ENCODE assay signal across 41 cellular contexts in genomic region chr5:9567039-9567438, GRCh38. TPM values are rescaled to one million over a fixed set of nuclear protein-coding genes. Genes with fewer than 3 reads are reported as not detected.
"Had no signal": no experiment of that assay in that cellular context is flagged by ENCODE, and none has a peak within 500 bp of the region (broad histone marks: within the 10 kb centered on the region; RNA-seq: fewer than 3 reads in every experiment).

No MANE protein-coding gene starts in this region.

- H3K4me1 ChIP-seq: adrenal gland, ascending aorta, body of pancreas, breast epithelium had no signal

- ATAC-seq: activated naive CD4-positive, alpha-beta T cell treated with anti-CD3 and anti-CD28 coated beads, Interleukin-2, amount 50 U/mL, for 72 hours; activated naive CD8-positive, alpha-beta T cell treated with anti-CD3 and anti-CD28 coated beads, Interleukin-2, amount 50 U/mL, for 24 hours; activated T-cell treated with anti-CD3 and anti-CD28 coated beads, Interleukin-2, amount 50 U/mL, for 4 hours; activated T-cell treated with anti-CD3 and anti-CD28 coated beads, Interleukin-2, amount 50 U/mL, for 72 hours; activated T-helper 17 cell treated with anti-CD3 and anti-CD28 coated beads, Interleukin-2, amount 50 U/mL, for 72 hours; body of pancreas had no signal

- H3K4me3 Mint-ChIP-seq: activated naive CD4-positive, alpha-beta T cell treated with anti-CD3 and anti-CD28 coated beads for 36 hours; activated naive CD4-positive, alpha-beta T cell treated with anti-CD3 and anti-CD28 coated beads, Interleukin-2, amount 10 ng/mL, durations not matched to agents 7 days and 5 days; activated naive CD4-positive, alpha-beta T cell treated with anti-CD3 and anti-CD28 coated beads, Interleukin-2, amount 50 U/mL, for 24 hours; activated naive CD8-positive, alpha-beta T cell; activated naive CD8-positive, alpha-beta T cell treated with anti-CD3 and anti-CD28 coated beads for 36 hours; activated naive CD8-positive, alpha-beta T cell treated with anti-CD3 and anti-CD28 coated beads, Interleukin-2, amount 10 ng/mL, durations not matched to agents 7 days and 5 days; activated naive CD8-positive, alpha-beta T cell treated with anti-CD3 and anti-CD28 coated beads, Interleukin-2, amount 50 U/mL, for 24 hours; activated T-cell treated with anti-CD3 and anti-CD28 coated beads, Interleukin-2, amount 50 U/mL, for 24 hours; activated T-cell treated with anti-CD3 and anti-CD28 coated beads, Interleukin-2, amount 50 U/mL, for 4 hours; activated T-cell treated with anti-CD3 and anti-CD28 coated beads, Interleukin-2, amount 50 U/mL, for 72 hours; activated T-helper 1 cell treated with anti-CD3 and anti-CD28 coated beads, Interleukin-12 subunit alpha, Interleukin-12 subunit beta, Interleukin-2, Interleukin-4 antibody, amounts not matched to agents 30 ng/mL and 10 ng/mL and 1 ng/mL, durations not matched to agents 14 hours and 24 hours and 36 hours; activated T-helper 17 cell treated with anti-CD3 and anti-CD28 coated beads, Interleukin-2, amount 50 U/mL, for 72 hours; brain; central memory CD8-positive, alpha-beta T cell had no signal

- H3K4me3 ChIP-seq: adrenal gland, ascending aorta, body of pancreas, breast epithelium, cardiac muscle cell had no signal

- H3K4me1 Mint-ChIP-seq: activated naive CD4-positive, alpha-beta T cell treated with anti-CD3 and anti-CD28 coated beads, Interleukin-2, amount 10 ng/mL, durations not matched to agents 7 days and 5 days; activated naive CD4-positive, alpha-beta T cell treated with anti-CD3 and anti-CD28 coated beads, Interleukin-2, amount 50 U/mL, for 24 hours; activated naive CD8-positive, alpha-beta T cell treated with anti-CD3 and anti-CD28 coated beads for 36 hours; activated naive CD8-positive, alpha-beta T cell treated with anti-CD3 and anti-CD28 coated beads, Interleukin-2, amount 10 ng/mL, durations not matched to agents 7 days and 5 days; activated naive CD8-positive, alpha-beta T cell treated with anti-CD3 and anti-CD28 coated beads, Interleukin-2, amount 50 U/mL, for 24 hours; activated T-helper 17 cell treated with anti-CD3 and anti-CD28 coated beads, Interleukin-2, amount 50 U/mL, for 72 hours; brain; central memory CD8-positive, alpha-beta T cell had no signal

- H3K36me3 ChIP-seq: adrenal gland, ascending aorta, brain microvascular endothelial cell, breast epithelium, cardiac muscle cell had no signal

- H3K27me3 ChIP-seq: adrenal gland, ascending aorta, body of pancreas, brain microvascular endothelial cell, breast epithelium, cardiac muscle cell had no signal

- H3K9me3 Mint-ChIP-seq: activated naive CD4-positive, alpha-beta T cell treated with anti-CD3 and anti-CD28 coated beads for 36 hours; activated T-cell treated with anti-CD3 and anti-CD28 coated beads, Interleukin-2, amount 50 U/mL, for 24 hours; activated T-cell treated with anti-CD3 and anti-CD28 coated beads, Interleukin-2, amount 50 U/mL, for 4 hours; activated T-helper 1 cell treated with anti-CD3 and anti-CD28 coated beads, Interleukin-12 subunit alpha, Interleukin-12 subunit beta, Interleukin-2, Interleukin-4 antibody, amounts not matched to agents 30 ng/mL and 10 ng/mL and 1 ng/mL, durations not matched to agents 14 hours and 24 hours and 36 hours had no signal

- DNase-seq: activated effector memory CD4-positive, alpha-beta T cell treated with anti-CD3 and anti-CD28 coated beads, Interleukin-2, amount 50 U/mL, for 16 hours; activated effector memory CD4-positive, alpha-beta T cell treated with Interleukin-2 at 50 U/mL for 16 hours; activated gamma-delta T cell; activated gamma-delta T cell treated with Interleukin-2 at 50 U/mL for 16 hours; activated naive CD4-positive, alpha-beta T cell; activated naive CD4-positive, alpha-beta T cell treated with anti-CD3 and anti-CD28 coated beads for 36 hours; activated naive CD4-positive, alpha-beta T cell treated with anti-CD3 and anti-CD28 coated beads, Interleukin-2, amount 10 ng/mL, durations not matched to agents 7 days and 5 days; activated naive CD4-positive, alpha-beta T cell treated with anti-CD3 and anti-CD28 coated beads, Interleukin-2, amount 50 U/mL, for 16 hours; activated naive CD4-positive, alpha-beta T cell treated with Interleukin-2 at 50 U/mL for 16 hours; activated naive CD8-positive, alpha-beta T cell treated with anti-CD3 and anti-CD28 coated beads for 36 hours; activated naive CD8-positive, alpha-beta T cell treated with anti-CD3 and anti-CD28 coated beads, Interleukin-2, amount 10 ng/mL, durations not matched to agents 7 days and 5 days; activated naive CD8-positive, alpha-beta T cell treated with anti-CD3 and anti-CD28 coated beads, Interleukin-2, amount 50 U/mL, for 24 hours; activated T-cell treated with anti-CD3 and anti-CD28 coated beads for 4 hours; activated T-cell treated with anti-CD3 and anti-CD28 coated beads, Interleukin-2, amount 50 U/mL, for 1 hour; activated T-cell treated with anti-CD3 and anti-CD28 coated beads, Interleukin-2, amount 50 U/mL, for 24 hours; activated T-cell treated with anti-CD3 and anti-CD28 coated beads, Interleukin-2, amount 50 U/mL, for 4 hours; activated T-cell treated with anti-CD3 and anti-CD28 coated beads, Interleukin-2, amount 50 U/mL, for 48 hours; activated T-cell treated with anti-CD3 and anti-CD28 coated beads, Interleukin-2, amount 50 U/mL, for 72 hours; adrenal gland; amniotic stem cell; amygdala; anterior cingulate cortex; aorta; body of pancreas; brain microvascular endothelial cell; caudate nucleus; central memory CD4-positive, alpha-beta T cell; cerebellar nuclear complex had no signal

- FAIRE-seq: astrocyte, bronchial epithelial cell had no signal

- H3K27ac ChIP-seq: adrenal gland, ascending aorta, body of pancreas, brain microvascular endothelial cell, breast epithelium, cardiac muscle cell had no signal

- H3K27me3 Mint-ChIP-seq: activated naive CD4-positive, alpha-beta T cell treated with anti-CD3 and anti-CD28 coated beads, Interleukin-2, amount 10 ng/mL, durations not matched to agents 7 days and 5 days; activated naive CD8-positive, alpha-beta T cell; activated naive CD8-positive, alpha-beta T cell treated with anti-CD3 and anti-CD28 coated beads for 36 hours; activated naive CD8-positive, alpha-beta T cell treated with anti-CD3 and anti-CD28 coated beads, Interleukin-2, amount 10 ng/mL, durations not matched to agents 7 days and 5 days; activated naive CD8-positive, alpha-beta T cell treated with anti-CD3 and anti-CD28 coated beads, Interleukin-2, amount 50 U/mL, for 24 hours; activated T-cell treated with anti-CD3 and anti-CD28 coated beads, Interleukin-2, amount 50 U/mL, for 24 hours; activated T-helper 17 cell treated with anti-CD3 and anti-CD28 coated beads, Interleukin-2, amount 50 U/mL, for 72 hours; central memory CD8-positive, alpha-beta T cell had no signal

- H3K27ac Mint-ChIP-seq: activated naive CD4-positive, alpha-beta T cell treated with anti-CD3 and anti-CD28 coated beads for 36 hours; activated naive CD4-positive, alpha-beta T cell treated with anti-CD3 and anti-CD28 coated beads, Interleukin-2, amount 10 ng/mL, durations not matched to agents 7 days and 5 days; activated naive CD4-positive, alpha-beta T cell treated with anti-CD3 and anti-CD28 coated beads, Interleukin-2, amount 50 U/mL, for 24 hours; activated naive CD4-positive, alpha-beta T cell treated with anti-CD3 and anti-CD28 coated beads, Interleukin-2, amount 50 U/mL, for 72 hours; activated naive CD8-positive, alpha-beta T cell; activated naive CD8-positive, alpha-beta T cell treated with anti-CD3 and anti-CD28 coated beads for 36 hours; activated naive CD8-positive, alpha-beta T cell treated with anti-CD3 and anti-CD28 coated beads, Interleukin-2, amount 10 ng/mL, durations not matched to agents 7 days and 5 days; activated naive CD8-positive, alpha-beta T cell treated with anti-CD3 and anti-CD28 coated beads, Interleukin-2, amount 50 U/mL, for 24 hours; activated T-cell treated with anti-CD3 and anti-CD28 coated beads, Interleukin-2, amount 50 U/mL, for 24 hours; activated T-cell treated with anti-CD3 and anti-CD28 coated beads, Interleukin-2, amount 50 U/mL, for 72 hours; activated T-helper 1 cell treated with anti-CD3 and anti-CD28 coated beads, Interleukin-12 subunit alpha, Interleukin-12 subunit beta, Interleukin-2, Interleukin-4 antibody, amounts not matched to agents 30 ng/mL and 10 ng/mL and 1 ng/mL, durations not matched to agents 14 hours and 24 hours and 36 hours; activated T-helper 17 cell treated with anti-CD3 and anti-CD28 coated beads, Interleukin-2, amount 50 U/mL, for 72 hours; activated T-helper 2 cell treated with anti-CD3 and anti-CD28 coated beads, Interferon-gamma antibody, Interleukin-2, Interleukin-4, amounts not matched to agents 10 μg/mL and 5 μg/mL and 100 μg/mL, durations not matched to agents 14 hours and 24 hours and 36 hours; brain had no signal

- H3K9me3 ChIP-seq: adrenal gland, ascending aorta, body of pancreas, breast epithelium had no signal

RNA-seq across cellular contexts. Expression of gene SEMA5A, which starts 21.2 kb away (rescaled TPM):
- total RNA-seq: activated naive CD4-positive, alpha-beta T cell treated with anti-CD3 and anti-CD28 coated beads for 36 hours; activated naive CD4-positive, alpha-beta T cell treated with anti-CD3 and anti-CD28 coated beads, Interleukin-2, amount 50 U/mL, for 72 hours; activated naive CD8-positive, alpha-beta T cell treated with anti-CD3 and anti-CD28 coated beads for 36 hours; activated T-helper 1 cell treated with anti-CD3 and anti-CD28 coated beads, Interleukin-12 subunit alpha, Interleukin-12 subunit beta, Interleukin-2, Interleukin-4 antibody, amounts not matched to agents 30 ng/mL and 10 ng/mL and 1 ng/mL, durations not matched to agents 14 hours and 24 hours and 36 hours; activated T-helper 17 cell treated with anti-CD3 and anti-CD28 coated beads, Interleukin-2, amount 50 U/mL, for 72 hours had no signal
